Comparison of ENCODE assay signal across 8 cellular contexts in the genomic region with DNA sequence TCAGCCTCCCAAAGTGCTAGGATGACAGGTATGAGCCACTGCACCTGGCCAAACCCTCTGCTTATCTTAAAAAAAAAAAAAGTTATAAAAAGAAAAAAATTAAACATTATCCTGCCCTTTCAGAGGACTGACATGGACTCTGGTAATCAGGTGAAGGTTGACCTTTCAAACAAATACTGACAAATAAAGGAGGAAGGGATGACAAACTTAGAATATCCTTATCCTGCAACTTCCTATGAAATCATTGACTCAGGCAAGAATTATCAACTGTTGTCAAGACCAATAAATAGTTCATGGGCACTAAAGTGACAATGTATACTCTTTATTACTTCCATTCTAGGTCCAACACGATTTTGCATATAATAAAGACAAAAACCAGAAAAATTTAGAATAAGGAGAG.
"Had no signal": no experiment of that assay in that cellular context is flagged by ENCODE, and none has a peak within 500 bp of the region (broad histone marks: within the 10 kb centered on the region; RNA-seq: fewer than 3 reads in every experiment).

No MANE protein-coding gene starts in this region.

- H3K9me3 Mint-ChIP-seq: GM23338, H9 had no signal

- H3K4me3 Mint-ChIP-seq: GM23338, H9 had no signal

- H3K4me3 ChIP-seq: GM23338, K562 had no signal

- H3K4me1 Mint-ChIP-seq: GM23338, H9 had no signal

- ATAC-seq: GM23338, K562 had no signal

- FAIRE-seq: H1, H54, HTR-8/SVneo, K562 had no signal

- DNase-seq: H9, HCEC 1CT, IMR-90 had no signal

- H3K4me2 ChIP-seq: GM23338 had no signal

- H3K27ac Mint-ChIP-seq: GM23338, H9 had no signal
